Comparison of ENCODE assay signal across 13 cellular contexts in the genomic region with DNA sequence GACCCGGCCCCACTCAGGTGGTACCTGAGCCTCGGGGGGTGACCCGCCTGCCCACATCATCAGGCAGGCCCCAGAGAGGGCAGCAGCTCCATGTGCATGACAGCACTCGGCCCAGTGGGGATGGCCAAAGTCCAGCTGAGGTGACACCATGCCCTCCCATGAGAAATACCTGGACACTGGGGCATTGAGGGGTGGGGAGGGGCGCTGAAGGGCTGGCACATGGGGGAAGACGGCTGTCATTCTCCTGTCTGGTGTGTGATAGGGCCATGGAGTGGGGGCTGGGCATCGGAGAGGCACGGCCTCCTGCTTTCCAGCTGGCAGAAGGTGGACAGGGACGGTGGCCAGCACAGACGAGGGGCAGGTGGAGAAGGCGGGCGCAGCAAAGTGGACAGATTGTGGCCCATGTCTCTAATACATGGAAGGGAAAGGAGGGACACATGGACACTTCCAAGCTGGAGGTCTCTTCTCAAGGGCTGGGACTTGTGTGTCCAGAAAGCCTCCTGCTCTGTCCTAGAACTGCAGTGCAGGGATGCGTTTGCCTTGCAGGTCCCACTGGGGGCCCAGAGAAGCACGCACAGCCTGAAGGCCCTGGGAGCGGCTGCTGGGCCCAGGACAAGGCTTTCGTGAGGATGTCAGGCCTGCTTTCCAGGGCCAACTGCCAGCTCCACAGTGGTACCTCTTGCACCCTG.
"Had no signal": no experiment of that assay in that cellular context is flagged by ENCODE, and none has a peak within 500 bp of the region (broad histone marks: within the 10 kb centered on the region; RNA-seq: fewer than 3 reads in every experiment).

No MANE protein-coding gene starts in this region.

- H3K27me3 ChIP-seq: ascending aorta, colonic mucosa, gastroesophageal sphincter, right atrium auricular region had no signal

- H3K4me3 ChIP-seq: ascending aorta, colonic mucosa, gastroesophageal sphincter, lung, right atrium auricular region had no signal

- H3K9me3 ChIP-seq: ascending aorta, colonic mucosa, gastroesophageal sphincter, right atrium auricular region had no signal

- H3K27ac Mint-ChIP-seq: activated CD8-positive, alpha-beta T cell treated with anti-CD3 and anti-CD28 coated beads for 36 hours; activated naive CD8-positive, alpha-beta T cell treated with anti-CD3 and anti-CD28 coated beads for 36 hours; naive B cell had no signal

- H3K4me1 Mint-ChIP-seq: activated naive CD8-positive, alpha-beta T cell treated with anti-CD3 and anti-CD28 coated beads for 36 hours; naive B cell had no signal

- DNase-seq: activated CD8-positive, alpha-beta T cell treated with anti-CD3 and anti-CD28 coated beads for 36 hours; activated gamma-delta T cell treated with Interleukin-2 at 50 U/mL for 16 hours; activated naive CD8-positive, alpha-beta T cell treated with anti-CD3 and anti-CD28 coated beads for 36 hours; colonic mucosa; effector CD8-positive, alpha-beta T cell; kidney glomerular epithelial cell; naive B cell; stimulated activated naive CD4-positive, alpha-beta T cell had no signal

- H3K36me3 ChIP-seq: ascending aorta, colonic mucosa, gastroesophageal sphincter, right atrium auricular region had no signal

- H3K9me3 Mint-ChIP-seq: activated CD8-positive, alpha-beta T cell treated with anti-CD3 and anti-CD28 coated beads for 36 hours; activated naive CD8-positive, alpha-beta T cell treated with anti-CD3 and anti-CD28 coated beads for 36 hours; naive B cell had no signal

- H3K4me3 Mint-ChIP-seq: activated CD8-positive, alpha-beta T cell treated with anti-CD3 and anti-CD28 coated beads for 36 hours; activated naive CD8-positive, alpha-beta T cell treated with anti-CD3 and anti-CD28 coated beads for 36 hours; naive B cell had no signal

- H3K27me3 Mint-ChIP-seq: activated CD8-positive, alpha-beta T cell treated with anti-CD3 and anti-CD28 coated beads for 36 hours; activated naive CD8-positive, alpha-beta T cell treated with anti-CD3 and anti-CD28 coated beads for 36 hours; naive B cell had no signal

- H3K36me3 Mint-ChIP-seq: activated naive CD8-positive, alpha-beta T cell treated with anti-CD3 and anti-CD28 coated beads for 36 hours; naive B cell had no signal

- H3K27ac ChIP-seq: ascending aorta, colonic mucosa, gastroesophageal sphincter, right atrium auricular region had no signal

- H3K4me1 ChIP-seq: colonic mucosa, right atrium auricular region had no signal

- ATAC-seq: activated CD4-positive, CD25-positive, alpha-beta regulatory T cell treated with anti-CD3 and anti-CD28 coated beads, Interleukin-2, amount 50 U/mL, for 24 hours; activated CD8-positive, alpha-beta T cell treated with anti-CD3 and anti-CD28 coated beads for 36 hours; gastroesophageal sphincter had no signal
